ENCODE assay signal across 1 cellular context in genomic region chr19:7482584-7483439, GRCh38.
TF ChIP-seq lines count a peak whose summit lies in the region.

No MANE protein-coding gene starts in this region.

TF ChIP-seq in IMR-90, 13 proteins besides CTCF, POLR2A, EP300 and RAD21 (continued from another document):
- TF ChIP-seq RFX5 (IDR thresholded peaks at IDR 0.05; ENCODE audit: low read depth, low read length) (no peak), MXI1 (IDR thresholded peaks at IDR 0.05; ENCODE audit: borderline replicate concordance, low read depth, low read length) (no peak), USF2 (IDR thresholded peaks at IDR 0.05; ENCODE audit: low read depth, low read length) (no peak), CHD1 (IDR thresholded peaks at IDR 0.05; ENCODE audit: low read depth, low read length) (no peak), ELK1 (IDR thresholded peaks at IDR 0.05; ENCODE audit: borderline replicate concordance, low read depth, low read length) (no peak), SMC3 (IDR thresholded peaks at IDR 0.05; ENCODE audit: low read depth, low read length) (no peak), MAFK (IDR thresholded peaks at IDR 0.05; ENCODE audit: low read depth, low read length) (no peak), MAZ (IDR thresholded peaks at IDR 0.05; ENCODE audit: borderline replicate concordance, low read depth, low read length) (no peak), CEBPB (IDR thresholded peaks at IDR 0.05; ENCODE audit: low read depth, low read length) (no peak), BHLHE40 (IDR thresholded peaks at IDR 0.05; ENCODE audit: low read depth, low read length) (no peak), NFE2L2 (IDR thresholded peaks at IDR 0.05; ENCODE audit: low read depth, low read length) (no peak), RCOR1 (IDR thresholded peaks at IDR 0.05; ENCODE audit: insufficient replicate concordance, low read length) (no peak)
TF ChIP-seq in IMR-90: peak in this region for 0.
